In genomic region chr15:89114974-89115373, GRCh38 we compare ENCODE assay signal across 10 cellular contexts. TPM values are rescaled to one million over a fixed set of nuclear protein-coding genes. Genes with fewer than 3 reads are reported as not detected.
DNase-seq lines count a peak whose midpoint lies in the region; ATAC-seq and TF ChIP-seq lines count a peak whose summit lies in the region.
"Had no signal": no experiment of that assay in that cellular context is flagged by ENCODE, and none has a peak within 500 bp of the region (broad histone marks: within the 10 kb centered on the region; RNA-seq: fewer than 3 reads in every experiment).

No MANE protein-coding gene starts in this region.

- no peak for ATAC-seq in right cardiac atrium
- ATAC-seq in HG02981 (IDR thresholded peaks at IDR 0.05; ENCODE audit: unreplicated experiment): no peak
- no peak for ATAC-seq in GM21528 (IDR thresholded peaks at IDR 0.05; ENCODE audit: low FRiP score, unreplicated experiment)
- ATAC-seq in HG02678 (IDR thresholded peaks at IDR 0.05; ENCODE audit: unreplicated experiment): no peak

- TF ChIP-seq EP300 in SK-N-SH (IDR thresholded peaks at IDR 0.05; ENCODE audit: borderline replicate concordance in 1 of 2, low read depth in 1 of 2, low read length in 1 of 2): no peak
- no peak for TF ChIP-seq EP300 in stomach (IDR thresholded peaks at IDR 0.05)

- H3K4me3 ChIP-seq in SK-N-SH (ENCODE audit: low read depth in 2 of 2, low read length in 1 of 2): no peak overlapping the region
- H3K4me3 ChIP-seq in right cardiac atrium (ENCODE audit: low read length): no peak overlapping the region
- H3K4me3 ChIP-seq in stomach: no peak overlapping the region
- H3K4me3 ChIP-seq: spleen had no signal

- DNase-seq in NCI-H1105 treated with DMSO at 0.1 percent for 48 hours (lab: John Stamatoyannopoulos, UW) (peak; percentile 80), SK-N-SH (peak; percentile 30), right cardiac atrium (no peak), stomach (peak; percentile 51), erythroblast (lab: John Stamatoyannopoulos, UW) (no peak)
- DNase-seq: activated gamma-delta T cell treated with Interleukin-2 at 50 U/mL for 16 hours, spleen had no signal

- TF ChIP-seq RAD21 in SK-N-SH (IDR thresholded peaks at IDR 0.05; ENCODE audit: low read length): no peak

- H4K20me1 ChIP-seq in SK-N-SH (ENCODE audit: insufficient read depth): no peaks in the 10 kb centered on the region

- no peak overlapping the region for H2AFZ ChIP-seq in SK-N-SH (ENCODE audit: low read depth)

- H3K4me1 ChIP-seq in SK-N-SH (ENCODE audit: control insufficient read depth in 1 of 2, insufficient read depth in 2 of 2, low read depth in 1 of 2, low read length in 1 of 2): peaks cover 14 to 36% of the 10 kb centered on the region in 2 experiments
- peaks cover 17% of the 10 kb centered on the region for H3K4me1 ChIP-seq in right cardiac atrium (ENCODE audit: control insufficient read depth, insufficient read depth, low read length)
- H3K4me1 ChIP-seq in stomach: peaks cover 79 to 93% (median 83%) of the 10 kb centered on the region in 4 donors

- H3K27me3 ChIP-seq in SK-N-SH (ENCODE audit: insufficient read depth): no peaks in the 10 kb centered on the region
- H3K27me3 ChIP-seq in right cardiac atrium (ENCODE audit: control insufficient read depth, insufficient read depth): no peaks in the 10 kb centered on the region
- H3K27me3 ChIP-seq in stomach: no peaks in the 10 kb centered on the region
- H3K27me3 ChIP-seq: spleen had no signal

- POLR2A ChIA-PET in SK-N-SH (lab: Yijun Ruan, JAX): no interaction called here

- H3K9me3 ChIP-seq in SK-N-SH: no peaks in the 10 kb centered on the region
- no peaks in the 10 kb centered on the region for H3K9me3 ChIP-seq in right cardiac atrium (ENCODE audit: control insufficient read depth, low read length)
- no peaks in the 10 kb centered on the region for H3K9me3 ChIP-seq in stomach
- H3K9me3 ChIP-seq: spleen had no signal

- whole genome bisulfite sequencing in SK-N-SH (ENCODE audit: low lambda C conversion rate): 54% methylated on average over 3 of the region's 3 CpGs
- 42% methylated on average over 3 of the region's 3 CpGs for WGBS in right cardiac atrium
- WGBS in stomach, 5 donors: 15 to 34% (median 18%) methylated on average over 3 of the region's 3 CpGs

- H3K4me2 ChIP-seq in SK-N-SH: no peak overlapping the region

- no peak for TF ChIP-seq CTCF in SK-N-SH (IDR thresholded peaks at IDR 0.05)
- TF ChIP-seq CTCF in stomach (IDR thresholded peaks at IDR 0.05): no peak

- H3K27ac ChIP-seq in SK-N-SH (ENCODE audit: low read depth in 2 of 2, low read length in 1 of 2): peak overlapping the region; percentile 23 to 41; a peak in 3 of 4 replicates
- H3K27ac ChIP-seq in right cardiac atrium (ENCODE audit: low read length): peak overlapping the region; percentile 67
- peak overlapping the region; percentile 82 to 95 (median 89) for H3K27ac ChIP-seq in stomach

- H3K36me3 ChIP-seq in SK-N-SH (replicated peaks in 1 of 2; ENCODE audit: control insufficient read depth in 1 of 2, insufficient read depth in 2 of 2, low read length in 1 of 2) (peaks cover 17 to 41% of the 10 kb centered on the region in 2 experiments), stomach (peaks cover 5 to 44% (median 37%) of the 10 kb centered on the region in 4 donors)

- TF ChIP-seq POLR2A in stomach (IDR thresholded peaks at IDR 0.05) (no peak), erythroblast (IDR thresholded peaks at IDR 0.05; ENCODE audit: low read length) (no peak)

- peaks cover 19% of the 10 kb centered on the region for H3K79me2 ChIP-seq in SK-N-SH (ENCODE audit: insufficient read depth)

- intact Hi-C loops in right cardiac atrium (cut with DNase I) (no loop called here), stomach (cut with DNase I; ENCODE audit: low total_unique reads) (no loop called here)

- H3F3A ChIP-seq in SK-N-SH (replicated peaks; ENCODE audit: insufficient read depth): peaks cover 8% of the 10 kb centered on the region

- H3K9me2 ChIP-seq in SK-N-SH: no peaks in the 10 kb centered on the region

- CTCF ChIA-PET in SK-N-SH (lab: Yijun Ruan, JAX): interaction anchor here (0.6 to 4.8 kb wide), 7 partner anchors 11 to 210 kb away, joined by 3 to 35 read pairs (median 4); no protein-coding TSS in a partner anchor

- no peak overlapping the region; the same call in 1 of the 2 replicates for H3K9ac ChIP-seq in SK-N-SH

TF ChIP-seq in SK-N-SH, 30 proteins besides CTCF, POLR2A, EP300 and RAD21:
- TF ChIP-seq ZBTB33 (IDR thresholded peaks at IDR 0.05; ENCODE audit: borderline replicate concordance, low read depth): no peak
- no peak for TF ChIP-seq GATA2 (CRISPR knock-in tag; IDR thresholded peaks at IDR 0.05)
- TF ChIP-seq PBX3 (IDR thresholded peaks at IDR 0.05): no peak
- TF ChIP-seq TAF1 (IDR thresholded peaks at IDR 0.05; ENCODE audit: borderline replicate concordance, low read depth, low read length): no peak
- no peak for TF ChIP-seq GABPA (IDR thresholded peaks at IDR 0.05; ENCODE audit: low read depth)
- no peak for TF ChIP-seq FOXM1 (IDR thresholded peaks at IDR 0.05; ENCODE audit: low read depth)
- no peak for TF ChIP-seq NRF1 (IDR thresholded peaks at IDR 0.05; ENCODE audit: low read depth, low read length)
- TF ChIP-seq RFX5 (IDR thresholded peaks at IDR 0.05; ENCODE audit: low read length): no peak
- no peak for TF ChIP-seq NFIC (IDR thresholded peaks at IDR 0.05; ENCODE audit: borderline replicate concordance)
- TF ChIP-seq SMC3 (IDR thresholded peaks at IDR 0.05; ENCODE audit: low read depth, low read length): no peak
- no peak for TF ChIP-seq MEF2A (IDR thresholded peaks at IDR 0.05; ENCODE audit: borderline replicate concordance, low read depth)
TF ChIP-seq in SK-N-SH: peak in this region for 0.

RNA-seq across cellular contexts. Expression of gene ABHD2, which starts 26.7 kb away (rescaled TPM):
- polyA plus RNA-seq in SK-N-SH (2012; rRNA removed) (19.2 and 25.7 TPM in 2 replicates), right cardiac atrium (21.8 TPM), stomach (10 to 100 TPM in 1 of 3 donors, 1 to 10 TPM in 2; 5.1 to 16.9 (median 8.9) TPM)
- polyA plus RNA-seq in SK-N-SH (2012; cell fraction: cytosol; rRNA removed): 12.3 and 17.4 TPM in 2 replicates
- 15.6 and 19.9 TPM in 2 replicates for polyA plus RNA-seq in SK-N-SH (2012; cell fraction: nucleus; rRNA removed)
- total RNA-seq in right cardiac atrium (100 to 1,000 TPM; 108 to 179 (median 114) TPM), stomach (100 to 1,000 TPM in 4 of 5 donors, 10 to 100 TPM in 1; 16.5 to 192 (median 148) TPM)

Comparison
In these comparisons a context has a peak if more than half of its experiments do, and no peak if none do; other contexts are left out.
1. DNase-seq: peak in NCI-H1105 treated with DMSO at 0.1 percent for 48 hours (single experiment), SK-N-SH (single experiment) and stomach (single experiment); none in right cardiac atrium (0 of 3) and erythroblast (0 of 2).
2. H3K27ac ChIP-seq: peak in every context shown above with its lines; median percentile 89 in stomach; 67 in right cardiac atrium; 32 in SK-N-SH.